Comparison of ENCODE assay signal across 9 cellular contexts in the genomic region with DNA sequence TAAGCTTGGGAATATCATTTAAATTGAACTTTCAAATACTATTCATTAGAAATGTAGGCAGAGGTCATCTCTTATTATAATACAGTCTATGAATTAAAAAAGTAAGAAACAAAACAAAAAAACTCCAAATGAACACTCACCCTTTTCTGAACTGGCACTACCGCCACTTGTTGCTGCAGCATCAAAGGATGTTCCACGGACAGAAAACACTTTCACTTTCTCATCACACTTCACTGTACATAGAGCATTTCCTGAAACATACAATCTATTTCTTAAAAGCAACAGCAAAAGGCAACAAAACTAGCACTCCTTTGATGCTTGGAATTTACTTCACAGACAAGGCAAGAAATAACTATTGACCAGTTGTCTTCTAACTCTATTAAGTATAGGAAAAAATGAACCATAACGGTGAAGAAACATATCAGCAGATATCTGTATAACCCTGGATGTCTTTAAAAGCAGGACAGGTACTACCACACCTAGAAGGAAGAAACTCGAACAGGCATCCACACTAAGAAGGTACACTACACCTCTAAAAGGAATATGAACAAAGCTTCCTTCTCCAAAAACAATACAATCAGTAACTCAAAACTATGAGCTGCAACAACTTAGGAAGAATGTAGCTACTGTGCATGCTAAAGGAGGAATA. TPM values are rescaled to one million over a fixed set of nuclear protein-coding genes. Genes with fewer than 3 reads are reported as not detected.
A peak's percentile ranks its signal among the peaks of the same experiment; 100 is the strongest.
DNase-seq lines count a peak whose midpoint lies in the region; ATAC-seq lines count a peak whose summit lies in the region.
"Had no signal": no experiment of that assay in that cellular context is flagged by ENCODE, and none has a peak within 500 bp of the region (broad histone marks: within the 10 kb centered on the region; RNA-seq: fewer than 3 reads in every experiment).

No MANE protein-coding gene starts in this region.

- H3K4me2 ChIP-seq in GM23248 (ENCODE audit: unreplicated experiment) = peak overlapping the region; percentile 62
- no peak overlapping the region for H3K4me2 ChIP-seq in mesenchymal stem cell (ENCODE audit: low read length, poor library complexity, severe bottlenecking)

- H2BK5ac ChIP-seq in mesenchymal stem cell (ENCODE audit: low read depth, low read length, poor library complexity, severe bottlenecking) = no peak overlapping the region

- no peak overlapping the region for H3K18ac ChIP-seq in mesenchymal stem cell (ENCODE audit: low read depth in 1 of 2, low read length in 2 of 2)

- in situ Hi-C loops in GM23248 (cut with MboI) = no loop called here

- H3K4me3 Mint-ChIP-seq in activated CD8-positive, alpha-beta T cell treated with anti-CD3 and anti-CD28 coated beads, Interleukin-2, amount 10 ng/mL, durations not matched to agents 7 days and 5 days = peak overlapping the region; percentile 69

- H2BK15ac ChIP-seq in mesenchymal stem cell (ENCODE audit: low read depth, poor library complexity, severe bottlenecking) = no peak overlapping the region

- H3K36me3 Mint-ChIP-seq in activated CD8-positive, alpha-beta T cell treated with anti-CD3 and anti-CD28 coated beads, Interleukin-2, amount 10 ng/mL, durations not matched to agents 7 days and 5 days (ENCODE audit: low read depth) = peaks cover 37% of the 10 kb centered on the region

- H3K9me3 ChIP-seq in GM23248 (ENCODE audit: low read depth) (no peaks in the 10 kb centered on the region), mesenchymal stem cell (ENCODE audit: control insufficient read depth, low read length) (no peaks in the 10 kb centered on the region)

- DNase-seq in GM03348 (ENCODE audit: low spot score) = peak; percentile 21
- peak; percentile 33 for DNase-seq in GM23248
- DNase-seq in activated CD8-positive, alpha-beta T cell treated with anti-CD3 and anti-CD28 coated beads, Interleukin-2, amount 10 ng/mL, durations not matched to agents 7 days and 5 days = peak; percentile 60
- DNase-seq in mesenchymal stem cell = peak; percentile 28
- no peak for DNase-seq in globus pallidus (ENCODE audit: low spot score)
- DNase-seq in NCI-H524 treated with DMSO at 0.1 percent for 48 hours (lab: John Stamatoyannopoulos, UW) = no peak
- DNase-seq in NCI-H1417 treated with DMSO at 0.1 percent for 48 hours (lab: John Stamatoyannopoulos, UW) = no peak
- DNase-seq: SHP77 treated with DMSO at 0.1 percent for 48 hours had no signal

- H3K9me2 ChIP-seq in GM23248 (ENCODE audit: insufficient read depth) = no peaks in the 10 kb centered on the region

- CTCF ChIA-PET in activated CD8-positive, alpha-beta T cell treated with anti-CD3 and anti-CD28 coated beads, Interleukin-2, amount 10 ng/mL, durations not matched to agents 7 days and 5 days (lab: Charles Lee) = interaction anchor here (0.8 to 2.7 kb wide), 5 partner anchors 12 to 95 kb away, joined by 3 to 8 read pairs (median 7); a partner anchor contains a TSS

- H3K79me1 ChIP-seq in mesenchymal stem cell (replicated peaks; ENCODE audit: low read length, poor library complexity, severe bottlenecking) = peaks cover 12% of the 10 kb centered on the region

- H2AFZ ChIP-seq in GM23248 (no peak overlapping the region), mesenchymal stem cell (ENCODE audit: low read depth, low read length) (no peak overlapping the region)

- no peak overlapping the region for H4K8ac ChIP-seq in mesenchymal stem cell (ENCODE audit: low read length)

- no peak overlapping the region for H3K4ac ChIP-seq in mesenchymal stem cell (ENCODE audit: low read depth in 1 of 2, low read length in 2 of 2)

- no peak overlapping the region for H3K23ac ChIP-seq in mesenchymal stem cell (ENCODE audit: low read length in 2 of 2)

- H3K36me3 ChIP-seq in GM23248 (ENCODE audit: low read depth) = peaks cover 28% of the 10 kb centered on the region
- H3K36me3 ChIP-seq in mesenchymal stem cell (ENCODE audit: control insufficient read depth in 1 of 2, insufficient read depth in 2 of 2, low read depth in 1 of 2, low read length in 2 of 2) = peaks cover 17 to 66% of the 10 kb centered on the region in 2 experiments

- no peak overlapping the region for H2BK12ac ChIP-seq in mesenchymal stem cell (ENCODE audit: low read length in 2 of 2)

- peaks cover 38% of the 10 kb centered on the region for H3K79me2 ChIP-seq in GM23248 (ENCODE audit: insufficient read depth)

- no peaks in the 10 kb centered on the region for H3K27me3 Mint-ChIP-seq in activated CD8-positive, alpha-beta T cell treated with anti-CD3 and anti-CD28 coated beads, Interleukin-2, amount 10 ng/mL, durations not matched to agents 7 days and 5 days (ENCODE audit: low read depth)

- 70 to 75% methylated on average over 4 of the region's 4 CpGs for WGBS in GM23248 (ENCODE audit: low coverage in 1 of 2, low lambda C conversion rate in 2 of 2, missing lambda C conversion rate in 2 of 2), 2 experiments
- WGBS in mesenchymal stem cell = 93% methylated on average over 3 of the region's 4 CpGs

- H3K27ac Mint-ChIP-seq in activated CD8-positive, alpha-beta T cell treated with anti-CD3 and anti-CD28 coated beads, Interleukin-2, amount 10 ng/mL, durations not matched to agents 7 days and 5 days = peak overlapping the region; percentile 87

- 0 out of 2 replicates have a peak overlapping the region, but pooled peaks have one; percentile 25 for H3K9ac ChIP-seq in GM23248
- H3K9ac ChIP-seq in mesenchymal stem cell (ENCODE audit: low read length) = peak overlapping the region; percentile 61

- H3K9me3 Mint-ChIP-seq in activated CD8-positive, alpha-beta T cell treated with anti-CD3 and anti-CD28 coated beads, Interleukin-2, amount 10 ng/mL, durations not matched to agents 7 days and 5 days (ENCODE audit: insufficient read depth) = no peaks in the 10 kb centered on the region

- H3K4me1 ChIP-seq in GM23248 (ENCODE audit: insufficient read depth) (no peaks in the 10 kb centered on the region), mesenchymal stem cell (ENCODE audit: control insufficient read depth, insufficient read depth, low read depth, low read length) (no peaks in the 10 kb centered on the region)

- H2AK5ac ChIP-seq in mesenchymal stem cell (ENCODE audit: low read length, severe bottlenecking) = no peak overlapping the region

- H3K27me3 ChIP-seq in GM23248 (replicated peaks; ENCODE audit: insufficient read depth) (no peaks in the 10 kb centered on the region), mesenchymal stem cell (ENCODE audit: control insufficient read depth in 1 of 2, insufficient read depth in 1 of 2, low read length in 2 of 2) (no peaks in the 10 kb centered on the region)

- no peak overlapping the region for H2BK120ac ChIP-seq in mesenchymal stem cell (ENCODE audit: low read depth, low read length)

- H3K14ac ChIP-seq in mesenchymal stem cell (ENCODE audit: low read length in 2 of 2) = no peak overlapping the region

- ATAC-seq in activated CD8-positive, alpha-beta T cell treated with anti-CD3 and anti-CD28 coated beads, Interleukin-2, amount 10 ng/mL, durations not matched to agents 7 days and 5 days = peak; percentile 95
- no peak for ATAC-seq in GM18519 (IDR thresholded peaks at IDR 0.05; ENCODE audit: low FRiP score, unreplicated experiment)

- H3F3A ChIP-seq in GM23248 (ENCODE audit: insufficient read depth) = no peaks in the 10 kb centered on the region

- peaks cover 27% of the 10 kb centered on the region for H3K4me1 Mint-ChIP-seq in activated CD8-positive, alpha-beta T cell treated with anti-CD3 and anti-CD28 coated beads, Interleukin-2, amount 10 ng/mL, durations not matched to agents 7 days and 5 days (ENCODE audit: low read depth)

- no peak overlapping the region for H4K91ac ChIP-seq in mesenchymal stem cell (ENCODE audit: low read length)

- POLR2A ChIA-PET in activated CD8-positive, alpha-beta T cell treated with anti-CD3 and anti-CD28 coated beads, Interleukin-2, amount 10 ng/mL, durations not matched to agents 7 days and 5 days (lab: Charles Lee) = no interaction called here

- H3K27ac ChIP-seq in GM23248 (no peak overlapping the region), mesenchymal stem cell (ENCODE audit: low read length, poor library complexity, severe bottlenecking) (no peak overlapping the region)

- H4K20me1 ChIP-seq in GM23248 (ENCODE audit: insufficient read depth) = no peaks in the 10 kb centered on the region

- peak overlapping the region; percentile 4 for H3K4me3 ChIP-seq in GM23248
- H3K4me3 ChIP-seq in mesenchymal stem cell (ENCODE audit: insufficient read depth in 1 of 2, low read depth in 1 of 2, low read length in 2 of 2) = peak overlapping the region in 1 of 2 experiments; percentile 64

RNA-seq across cellular contexts. Expression of a gene that starts 24.9 kb away (rescaled TPM):
- 77.4 and 94.8 TPM in 2 replicates for total RNA-seq in GM23248 (2014; rRNA removed; shearing (Covaris generic))
- polyA plus RNA-seq in GM23248 (2016; fragmentation: Nextera tagmentation; extraction: Ambion mirVana) = 141 and 147 TPM in 2 replicates
- total RNA-seq in activated CD8-positive, alpha-beta T cell treated with anti-CD3 and anti-CD28 coated beads, Interleukin-2, amount 10 ng/mL, durations not matched to agents 7 days and 5 days = 100 to 1,000 TPM; 108 to 111 TPM
- 77.6 TPM for polyA plus RNA-seq in mesenchymal stem cell (2013, experiment 1 of 2)
- polyA plus RNA-seq in mesenchymal stem cell (2013, experiment 2 of 2) = 79.1 TPM

RNA-seq across cellular contexts. Expression of a gene that starts 50.2 kb away (rescaled TPM):
- 2.2 and 2.8 TPM in 2 replicates for total RNA-seq in GM23248 (2014; rRNA removed; shearing (Covaris generic))
- 0.68 and 0.98 TPM in 2 replicates for polyA plus RNA-seq in GM23248 (2016; fragmentation: Nextera tagmentation; extraction: Ambion mirVana)
- total RNA-seq in activated CD8-positive, alpha-beta T cell treated with anti-CD3 and anti-CD28 coated beads, Interleukin-2, amount 10 ng/mL, durations not matched to agents 7 days and 5 days = under 1 TPM; 0.32 to 0.37 TPM
- 0.30 TPM for polyA plus RNA-seq in mesenchymal stem cell (2013, experiment 1 of 2)
- 0.26 TPM for polyA plus RNA-seq in mesenchymal stem cell (2013, experiment 2 of 2)

Comparison
In these comparisons a context has a peak if more than half of its experiments do, and no peak if none do; other contexts are left out.
1. DNase-seq: peak in GM03348 (single experiment), GM23248 (single experiment), activated CD8-positive, alpha-beta T cell treated with anti-CD3 and anti-CD28 coated beads, Interleukin-2, amount 10 ng/mL, durations not matched to agents 7 days and 5 days (single experiment) and mesenchymal stem cell (single experiment); none in globus pallidus (single experiment), NCI-H524 treated with DMSO at 0.1 percent for 48 hours (single experiment) and NCI-H1417 treated with DMSO at 0.1 percent for 48 hours (single experiment).